Comparison of ENCODE assay signal across 8 cellular contexts in the genomic region with DNA sequence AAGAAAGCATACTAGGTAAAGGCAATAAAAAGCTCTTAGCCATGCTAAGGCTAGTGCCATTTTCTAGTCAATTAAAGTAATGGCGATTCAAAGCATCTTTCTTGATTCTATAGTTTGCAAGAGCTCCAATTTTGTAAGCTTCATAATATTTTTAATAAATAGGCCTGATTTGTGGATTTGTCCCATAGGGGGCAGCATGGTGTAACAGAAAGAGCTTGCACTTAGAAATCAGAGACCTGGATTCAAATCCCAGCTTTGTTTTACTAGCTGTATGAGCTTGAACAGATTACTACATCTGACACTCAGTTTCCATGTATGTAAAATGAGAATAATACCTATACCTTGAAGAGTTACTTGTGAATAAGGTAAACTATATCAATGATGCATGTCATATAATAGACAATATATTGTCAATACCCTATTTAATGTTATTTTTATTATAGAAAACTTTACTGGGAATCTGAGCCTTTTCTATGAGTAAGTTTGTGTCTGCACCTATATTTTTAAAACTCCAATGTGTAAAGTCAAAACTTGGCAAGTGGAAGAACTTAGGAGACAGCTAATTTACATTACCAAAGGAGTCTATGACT.
DNase-seq lines count a peak whose midpoint lies in the region; ATAC-seq, FAIRE-seq and TF ChIP-seq lines count a peak whose summit lies in the region.

No MANE protein-coding gene starts in this region.

- TF ChIP-seq POLR2A in H54 (IDR thresholded peaks at IDR 0.05; ENCODE audit: low read depth, low read length), result no peak
- TF ChIP-seq POLR2A in sigmoid colon (IDR thresholded peaks at IDR 0.05), result no peak
- TF ChIP-seq POLR2A in gastroesophageal sphincter (IDR thresholded peaks at IDR 0.05), result no peak

- no peaks in the 10 kb centered on the region for H3K36me3 ChIP-seq in sigmoid colon
- no peaks in the 10 kb centered on the region for H3K36me3 ChIP-seq in gastroesophageal sphincter

- H3K4me1 ChIP-seq in sigmoid colon (peaks cover 0 to 14% (median 5%) of the 10 kb centered on the region in 4 donors), gastroesophageal sphincter (peaks cover 0 to 6% (median 0%) of the 10 kb centered on the region in 3 donors)

- 61 to 75% methylated on average over 1 of the region's 1 CpG for WGBS in sigmoid colon, 2 donors
- WGBS in gastroesophageal sphincter (ENCODE audit: low coverage in 1 of 2), 2 donors, result 78 to 83% methylated on average over 1 of the region's 1 CpG

- H3K4me3 ChIP-seq in AG10803 (ENCODE audit: low read length) (no peak overlapping the region), sigmoid colon (no peak overlapping the region), gastroesophageal sphincter (no peak overlapping the region)

- ATAC-seq in sciatic nerve (no peak), gastroesophageal sphincter (no peak)

- intact Hi-C loops in sciatic nerve (cut with DNase I) (no loop called here), sigmoid colon (cut with DNase I) (no loop called here)

- H3K27ac ChIP-seq in sigmoid colon (no peak overlapping the region), gastroesophageal sphincter (no peak overlapping the region)

- no peaks in the 10 kb centered on the region for H3K9me3 ChIP-seq in sigmoid colon
- no peaks in the 10 kb centered on the region for H3K9me3 ChIP-seq in gastroesophageal sphincter

- peak; percentile 21 for DNase-seq in AG10803 (ENCODE audit: low read depth)
- peak; percentile 19 for DNase-seq in H54 (ENCODE audit: insufficient read length, low spot score)
- DNase-seq in SK-MEL-5 (ENCODE audit: low read depth, low spot score), result peak; percentile 66
- DNase-seq in glomerular visceral epithelial cell (ENCODE audit: extremely low spot score), result peak; percentile 16
- no peak for DNase-seq in GM19239 (ENCODE audit: insufficient read length, low spot score)
- no peak for DNase-seq in sciatic nerve (ENCODE audit: low spot score)
- DNase-seq in sigmoid colon, result no peak

- TF ChIP-seq CTCF in AG10803 (conservative IDR thresholded peaks at IDR 0.05; ENCODE audit: low read length), result peak; percentile 48
- TF ChIP-seq CTCF in sigmoid colon (IDR thresholded peaks at IDR 0.05), result peak in 2 of 4 experiments; percentile 18 to 34
- peak in 1 of 4 experiments; percentile 31 for TF ChIP-seq CTCF in gastroesophageal sphincter (IDR thresholded peaks at IDR 0.05)

- in situ Hi-C loops in SK-MEL-5 (cut with HindIII; ENCODE audit: low pct_unique_long_range_greater_than_20kb, low sequenced_read_pairs), result no loop called here

- FAIRE-seq in H54 (lab: Jason Lieb, UNC), result no peak
- no peak for FAIRE-seq in GM19239 (lab: Jason Lieb, UNC)

- H3K27me3 ChIP-seq in sigmoid colon (no peaks in the 10 kb centered on the region), gastroesophageal sphincter (no peaks in the 10 kb centered on the region)

- TF ChIP-seq EP300 in sigmoid colon (IDR thresholded peaks at IDR 0.05) (no peak), gastroesophageal sphincter (IDR thresholded peaks at IDR 0.05) (no peak)

Comparison
In these comparisons a context has a peak if more than half of its experiments do, and no peak if none do; other contexts are left out.
1. DNase-seq: peak in AG10803 (single experiment), H54 (single experiment), SK-MEL-5 (single experiment) and glomerular visceral epithelial cell (single experiment); none in GM19239 (single experiment), sciatic nerve (single experiment) and sigmoid colon (single experiment).